ENCODE assay signal across 12 cellular contexts in genomic region chr6:118325220-118325860, GRCh38.
DNase-seq lines count a peak whose midpoint lies in the region; ATAC-seq, FAIRE-seq and TF ChIP-seq lines count a peak whose summit lies in the region.
"Had no signal": no experiment of that assay in that cellular context is flagged by ENCODE, and none has a peak within 500 bp of the region (broad histone marks: within the 10 kb centered on the region; RNA-seq: fewer than 3 reads in every experiment).

No MANE protein-coding gene starts in this region.

- H3K36me3 Mint-ChIP-seq in activated CD8-positive, alpha-beta T cell treated with anti-CD3 and anti-CD28 coated beads, Interleukin-2, amount 10 ng/mL, durations not matched to agents 7 days and 5 days (ENCODE audit: low read depth) = no peaks in the 10 kb centered on the region
- H3K36me3 Mint-ChIP-seq: brain had no signal

- H3K36me3 ChIP-seq in gastroesophageal sphincter = no peaks in the 10 kb centered on the region
- no peaks in the 10 kb centered on the region for H3K36me3 ChIP-seq in thoracic aorta

- TF ChIP-seq POLR2A in H54 (IDR thresholded peaks at IDR 0.05; ENCODE audit: low read depth, low read length) (no peak), gastroesophageal sphincter (IDR thresholded peaks at IDR 0.05) (no peak)

- no peak overlapping the region for H3K4me3 Mint-ChIP-seq in activated CD8-positive, alpha-beta T cell treated with anti-CD3 and anti-CD28 coated beads, Interleukin-2, amount 10 ng/mL, durations not matched to agents 7 days and 5 days
- H3K4me3 Mint-ChIP-seq: brain had no signal

- WGBS in gastroesophageal sphincter (ENCODE audit: low coverage in 1 of 2), 2 donors = 45 to 64% methylated on average over 9 to 10 of the region's 10 CpGs

- H3K27ac ChIP-seq in gastroesophageal sphincter (peak overlapping the region in 3 of 4 donors; percentile 61 to 70 (median 69)), thoracic aorta (peak overlapping the region; percentile 66 to 70)

- H3K4me3 ChIP-seq in gastroesophageal sphincter = no peak overlapping the region
- no peak overlapping the region for H3K4me3 ChIP-seq in thoracic aorta

- H3K9me3 ChIP-seq in gastroesophageal sphincter (no peaks in the 10 kb centered on the region), thoracic aorta (no peaks in the 10 kb centered on the region)

- H3K27ac Mint-ChIP-seq in activated CD8-positive, alpha-beta T cell treated with anti-CD3 and anti-CD28 coated beads, Interleukin-2, amount 10 ng/mL, durations not matched to agents 7 days and 5 days = no peak overlapping the region

- DNase-seq in H54 (ENCODE audit: insufficient read length, low spot score) (peak; percentile 1), T1000 (lab: John Stamatoyannopoulos, UW) (peak; percentile 11), thoracic aorta (ENCODE audit: low spot score) (peak; percentile 15)
- no peak for DNase-seq in activated naive CD4-positive, alpha-beta T cell (lab: John Stamatoyannopoulos, UW)
- DNase-seq in activated CD8-positive, alpha-beta memory T cell treated with anti-CD3 and anti-CD28 coated beads for 24 hours = no peak
- no peak for DNase-seq in activated CD8-positive, alpha-beta T cell treated with anti-CD3 and anti-CD28 coated beads, Interleukin-2, amount 10 ng/mL, durations not matched to agents 7 days and 5 days
- DNase-seq: activated CD4-positive, alpha-beta T cell treated with anti-CD3 and anti-CD28 coated beads for 48 hours; NCI-H1048; T-helper 1 cell had no signal

- H3K4me1 ChIP-seq in gastroesophageal sphincter = peaks cover 0 to 57% (median 0%) of the 10 kb centered on the region in 3 donors
- H3K4me1 ChIP-seq in thoracic aorta (ENCODE audit: control insufficient read depth in 1 of 2, low read depth in 2 of 2) = peaks cover 29 to 61% of the 10 kb centered on the region in 2 donors

- TF ChIP-seq EP300 in gastroesophageal sphincter (IDR thresholded peaks at IDR 0.05) = no peak

- ATAC-seq in gastroesophageal sphincter = peak; percentile 60
- ATAC-seq in thoracic aorta (ENCODE audit: insufficient number of reproducible peaks, low FRiP score, low read depth) = no peak
- no peak for ATAC-seq in activated CD8-positive, alpha-beta T cell treated with anti-CD3 and anti-CD28 coated beads, Interleukin-2, amount 10 ng/mL, durations not matched to agents 7 days and 5 days
- ATAC-seq: sciatic nerve had no signal

- no peak for FAIRE-seq in H54 (lab: Jason Lieb, UNC)

- CTCF ChIA-PET in activated CD8-positive, alpha-beta T cell treated with anti-CD3 and anti-CD28 coated beads, Interleukin-2, amount 10 ng/mL, durations not matched to agents 7 days and 5 days (lab: Charles Lee) = interaction anchor here (1.1 kb wide), 1 partner anchor 16 kb away, joined by 3 read pairs; no protein-coding TSS in a partner anchor

- no peaks in the 10 kb centered on the region for H3K9me3 Mint-ChIP-seq in activated CD8-positive, alpha-beta T cell treated with anti-CD3 and anti-CD28 coated beads, Interleukin-2, amount 10 ng/mL, durations not matched to agents 7 days and 5 days (ENCODE audit: insufficient read depth)

- H3K4me1 Mint-ChIP-seq in activated CD8-positive, alpha-beta T cell treated with anti-CD3 and anti-CD28 coated beads, Interleukin-2, amount 10 ng/mL, durations not matched to agents 7 days and 5 days (ENCODE audit: low read depth) = no peaks in the 10 kb centered on the region

- H3K27me3 ChIP-seq in gastroesophageal sphincter = no peaks in the 10 kb centered on the region
- no peaks in the 10 kb centered on the region for H3K27me3 ChIP-seq in thoracic aorta (replicated peaks; ENCODE audit: insufficient read depth)

- POLR2A ChIA-PET in activated CD8-positive, alpha-beta T cell treated with anti-CD3 and anti-CD28 coated beads, Interleukin-2, amount 10 ng/mL, durations not matched to agents 7 days and 5 days (lab: Charles Lee) = no interaction called here

- peaks cover 2% of the 10 kb centered on the region for H3K27me3 Mint-ChIP-seq in activated CD8-positive, alpha-beta T cell treated with anti-CD3 and anti-CD28 coated beads, Interleukin-2, amount 10 ng/mL, durations not matched to agents 7 days and 5 days (ENCODE audit: low read depth)

- TF ChIP-seq CTCF in gastroesophageal sphincter (IDR thresholded peaks at IDR 0.05) (no peak), thoracic aorta (IDR thresholded peaks at IDR 0.05) (no peak)

Comparison
In these comparisons a context has a peak if more than half of its experiments do, and no peak if none do; other contexts are left out.
1. DNase-seq: peak in H54 (single experiment), T1000 (single experiment) and thoracic aorta (single experiment); none in activated naive CD4-positive, alpha-beta T cell (0 of 4), activated CD8-positive, alpha-beta memory T cell treated with anti-CD3 and anti-CD28 coated beads for 24 hours (single experiment) and activated CD8-positive, alpha-beta T cell treated with anti-CD3 and anti-CD28 coated beads, Interleukin-2, amount 10 ng/mL, durations not matched to agents 7 days and 5 days (single experiment).